In the genomic region with DNA sequence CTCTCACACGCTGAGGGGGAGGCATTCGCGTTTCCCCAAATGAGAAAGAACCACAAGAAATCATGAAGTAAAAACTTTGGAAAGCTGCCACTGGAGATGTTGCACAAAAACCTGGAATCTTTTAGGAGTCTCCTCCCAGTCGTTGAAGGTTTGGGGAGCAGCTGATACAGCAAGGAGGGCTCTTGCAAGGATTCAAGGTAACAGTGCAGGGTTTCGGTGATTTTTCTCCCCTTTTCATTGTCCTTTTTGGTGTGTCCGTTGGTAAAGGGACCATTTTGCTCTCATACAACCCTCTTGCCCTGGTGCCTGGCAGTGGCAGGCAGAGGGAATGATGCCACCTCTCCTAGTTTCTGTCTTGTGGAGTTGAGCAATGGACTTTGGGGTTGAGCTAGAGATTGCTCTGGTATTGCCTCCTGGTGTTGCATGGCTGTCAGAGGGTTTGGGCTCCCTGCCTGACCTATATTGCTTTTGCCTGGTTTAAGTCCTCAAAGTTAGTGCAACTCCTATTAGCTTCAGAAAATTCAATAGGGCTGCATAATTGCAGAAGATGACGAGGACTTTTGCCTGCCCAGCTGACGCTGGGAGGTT, we compare ENCODE assay signal across 18 cellular contexts. TPM values are rescaled to one million over a fixed set of nuclear protein-coding genes. Genes with fewer than 3 reads are reported as not detected.
A peak's percentile ranks its signal among the peaks of the same experiment; 100 is the strongest.
DNase-seq lines count a peak whose midpoint lies in the region; FAIRE-seq and TF ChIP-seq lines count a peak whose summit lies in the region.
"Had no signal": no experiment of that assay in that cellular context is flagged by ENCODE, and none has a peak within 500 bp of the region (broad histone marks: within the 10 kb centered on the region; RNA-seq: fewer than 3 reads in every experiment).

No MANE protein-coding gene starts in this region.

- POLR2A ChIA-PET in H1 (lab: Charles Lee; ENCODE audit: partially characterized antibody) = interaction anchor here (1.7 kb wide), 1 partner anchor 10 kb away, joined by 6 read pairs; no protein-coding TSS in a partner anchor
- POLR2A ChIA-PET in OCI-LY7 (lab: Charles Lee) = no interaction called here

- H3K56ac ChIP-seq in H1 (replicated peaks; ENCODE audit: insufficient read length, low read depth, low read length) = no peak overlapping the region

- no peak overlapping the region for H2BK15ac ChIP-seq in H1 (ENCODE audit: low read length)

- CTCF ChIA-PET in H1 (lab: Charles Lee; ENCODE audit: partially characterized antibody) (interaction anchor here (0.7 to 3.6 kb wide), 11 partner anchors 8 to 275 kb away, joined by 3 to 32 read pairs (median 3); a partner anchor contains a TSS), OCI-LY7 (lab: Charles Lee; ENCODE audit: unreplicated experiment) (no interaction called here)

- WGBS in H1 (ENCODE audit: extremely low coverage in 1 of 2, insufficient coverage in 1 of 2, insufficient read length in 1 of 2, insufficient replicate concordance in 2 of 2, low coverage in 1 of 2, low lambda C conversion rate in 2 of 2, missing lambda C conversion rate in 1 of 2), 2 experiments = 28% methylated on average over 5 of the region's 8 CpGs; no CpG with 5 or more reads in 1 of the 2 experiments

- DNase-seq in left ventricle myocardium inferior (no peak), cardiac septum (ENCODE audit: low spot score) (no peak), H1 (ENCODE audit: low read depth in 1 of 2, low spot score in 2 of 2) (no peak), neural progenitor cell (ENCODE audit: low spot score) (no peak), vagina (ENCODE audit: extremely low spot score in 2 of 2) (no peak), progenitor cell of endocrine pancreas (ENCODE audit: low spot score, unreplicated experiment) (no peak), OCI-LY7 (ENCODE audit: low spot score) (no peak), OCI-M1 (lab: John Stamatoyannopoulos, UW) (no peak)
- DNase-seq: activated CD4-positive, alpha-beta T cell treated with anti-CD3 and anti-CD28 coated beads, Interleukin-2, amount 50 U/mL, for 4 hours; activated gamma-delta T cell treated with Interleukin-2 at 50 U/mL for 16 hours; NCI-H2171 had no signal

- H3K9me3 ChIP-seq in left ventricle myocardium inferior (replicated peaks) (peaks cover 1% of the 10 kb centered on the region), H1 (ENCODE audit: insufficient read depth in 2 of 2, low read depth in 1 of 2, low read length in 1 of 2) (no peaks in the 10 kb centered on the region), neural progenitor cell (ENCODE audit: low read depth) (no peaks in the 10 kb centered on the region), vagina (no peaks in the 10 kb centered on the region), OCI-LY7 (ENCODE audit: low read length) (no peaks in the 10 kb centered on the region)

- TF ChIP-seq EP300 in H1 (IDR thresholded peaks at IDR 0.05; ENCODE audit: borderline replicate concordance in 1 of 2, low read depth in 2 of 2, low read length in 2 of 2) = no peak

- H3F3A ChIP-seq in neural progenitor cell (ENCODE audit: low read depth) = peaks cover 4% of the 10 kb centered on the region

- peaks cover 3% of the 10 kb centered on the region for H3K9me3 Mint-ChIP-seq in neural progenitor cell
- H3K9me3 Mint-ChIP-seq in progenitor cell of endocrine pancreas (ENCODE audit: low read depth) = no peaks in the 10 kb centered on the region

- H3K23me2 ChIP-seq in H1 (ENCODE audit: low read depth, low read length) = peaks cover 6% of the 10 kb centered on the region

- H3K4me3 Mint-ChIP-seq in neural progenitor cell (no peak overlapping the region), progenitor cell of endocrine pancreas (ENCODE audit: low read depth) (no peak overlapping the region)
- H3K4me3 Mint-ChIP-seq: nephron progenitor cell had no signal

- H3K9ac ChIP-seq in H1 (replicated peaks in 1 of 4; ENCODE audit: extremely low read depth in 1 of 4, low read depth in 3 of 4, low read length in 3 of 4) (no peak overlapping the region), neural progenitor cell (no peak overlapping the region)

- H3K4me1 ChIP-seq in left ventricle myocardium inferior = peaks cover 12% of the 10 kb centered on the region
- peaks cover 0 to 4% (median 2%) of the 10 kb centered on the region in 4 experiments; a peak in 5 of 7 replicates for H3K4me1 ChIP-seq in H1 (replicated peaks in 1 of 4; ENCODE audit: control insufficient read depth in 3 of 4, insufficient read depth in 4 of 4, low read length in 3 of 4)
- H3K4me1 ChIP-seq in neural progenitor cell = peaks cover 7% of the 10 kb centered on the region
- peaks cover 14% of the 10 kb centered on the region for H3K4me1 ChIP-seq in vagina
- no peaks in the 10 kb centered on the region for H3K4me1 ChIP-seq in OCI-LY7 (ENCODE audit: insufficient read depth, low read length, poor library complexity, severe bottlenecking)

- peak overlapping the region; percentile 68 for H3K4me3 ChIP-seq in left ventricle myocardium inferior
- peak overlapping the region; percentile 46 to 71 (median 54); a peak in 5 of 8 replicates for H3K4me3 ChIP-seq in H1 (ENCODE audit: extremely low read depth in 1 of 4, insufficient read depth in 2 of 4, low read depth in 3 of 4, low read length in 4 of 4)
- peak overlapping the region; percentile 65 for H3K4me3 ChIP-seq in neural progenitor cell
- peak overlapping the region; percentile 5 to 32 for H3K4me3 ChIP-seq in vagina
- H3K4me3 ChIP-seq in OCI-LY7 (ENCODE audit: low read depth, low read length, poor library complexity, severe bottlenecking) = no peak overlapping the region

- peaks cover 22% of the 10 kb centered on the region for H3K27me3 Mint-ChIP-seq in neural progenitor cell (ENCODE audit: insufficient read depth, low read depth)
- H3K27me3 Mint-ChIP-seq in progenitor cell of endocrine pancreas = peaks cover 6% of the 10 kb centered on the region

- intact Hi-C loops in left ventricle myocardium inferior (cut with micrococcal nuclease) (no loop called here), cardiac septum (cut with DNase I) (no loop called here), vagina (cut with DNase I) (loop anchor here (10.0 kb wide), 1 partner anchor 267 kb away; no protein-coding TSS in a partner anchor), OCI-LY7 (cut with micrococcal nuclease; ENCODE audit: unreplicated experiment) (no loop called here)

- H2AFZ ChIP-seq in H1 (ENCODE audit: low read length) = no peak overlapping the region
- peak overlapping the region; percentile 86 for H2AFZ ChIP-seq in neural progenitor cell (replicated peaks)
- no peak overlapping the region for H2AFZ ChIP-seq in OCI-LY7 (ENCODE audit: low read length)

- H2BK120ac ChIP-seq in H1 (replicated peaks; ENCODE audit: low read depth, low read length) = no peak overlapping the region

- H2AK5ac ChIP-seq in H1 (ENCODE audit: low read depth, low read length) = no peak overlapping the region

- TF ChIP-seq CTCF in left ventricle myocardium inferior (IDR thresholded peaks at IDR 0.05; ENCODE audit: borderline replicate concordance) (no peak), H1 (IDR thresholded peaks at IDR 0.05; ENCODE audit: control extremely low read depth in 1 of 3, insufficient read depth in 1 of 3, low read depth in 1 of 3, low read length in 3 of 3) (no peak), neural progenitor cell (IDR thresholded peaks at IDR 0.05) (no peak), vagina (IDR thresholded peaks at IDR 0.05) (no peak), progenitor cell of endocrine pancreas (IDR thresholded peaks at IDR 0.05; ENCODE audit: unreplicated experiment) (no peak), OCI-LY7 (conservative IDR thresholded peaks at IDR 0.05; ENCODE audit: low read length) (no peak)

- no peak overlapping the region for H3K14ac ChIP-seq in H1 (ENCODE audit: insufficient read length)

- no peaks in the 10 kb centered on the region for H3K36me3 Mint-ChIP-seq in neural progenitor cell
- H3K36me3 Mint-ChIP-seq in progenitor cell of endocrine pancreas (ENCODE audit: insufficient read depth) = no peaks in the 10 kb centered on the region

- H3K27ac Mint-ChIP-seq in neural progenitor cell (no peak overlapping the region), progenitor cell of endocrine pancreas (no peak overlapping the region)
- H3K27ac Mint-ChIP-seq: nephron progenitor cell had no signal

- no peak overlapping the region for H2BK12ac ChIP-seq in H1 (ENCODE audit: low read depth, low read length)

- H3K18ac ChIP-seq in H1 (ENCODE audit: extremely low read depth, low read length) = no peak overlapping the region

- H3K23ac ChIP-seq in H1 (ENCODE audit: insufficient read length) = no peak overlapping the region

- FAIRE-seq in H1 (lab: Jason Lieb, UNC) = no peak
- FAIRE-seq: G401.6 had no signal

- H3K27ac ChIP-seq in left ventricle myocardium inferior (replicated peaks) = no peak overlapping the region
- no peak overlapping the region for H3K27ac ChIP-seq in H1 (ENCODE audit: low read depth, low read length)
- H3K27ac ChIP-seq in neural progenitor cell = no peak overlapping the region
- no peak overlapping the region for H3K27ac ChIP-seq in vagina
- no peak overlapping the region for H3K27ac ChIP-seq in OCI-LY7 (ENCODE audit: low read depth, low read length, poor library complexity, severe bottlenecking)
- H3K27ac ChIP-seq: C4-2B had no signal

- BruUV-seq in OCI-LY7 (replicated peaks; lab: Mats Ljungman, UMichigan) = no TSS peak

- no peak overlapping the region for H2BK20ac ChIP-seq in H1 (ENCODE audit: low read length)

- no peak overlapping the region for H4K91ac ChIP-seq in H1 (replicated peaks; ENCODE audit: insufficient read length, low read length)

- no peaks in the 10 kb centered on the region for H3K36me3 ChIP-seq in left ventricle myocardium inferior
- no peaks in the 10 kb centered on the region for H3K36me3 ChIP-seq in H1 (ENCODE audit: control insufficient read depth in 2 of 4, insufficient read depth in 4 of 4, low read length in 3 of 4)
- no peaks in the 10 kb centered on the region for H3K36me3 ChIP-seq in neural progenitor cell
- no peaks in the 10 kb centered on the region for H3K36me3 ChIP-seq in vagina
- no peaks in the 10 kb centered on the region for H3K36me3 ChIP-seq in OCI-LY7 (ENCODE audit: insufficient read depth, low read length)

- peaks cover 95% of the 10 kb centered on the region for H3K27me3 ChIP-seq in left ventricle myocardium inferior (ENCODE audit: low read depth)
- peaks cover 22 to 54% (median 48%) of the 10 kb centered on the region in 4 experiments for H3K27me3 ChIP-seq in H1 (replicated peaks in 1 of 4; ENCODE audit: control insufficient read depth in 3 of 4, extremely low read depth in 1 of 4, insufficient read depth in 3 of 4, low read length in 3 of 4)
- H3K27me3 ChIP-seq in neural progenitor cell = peaks cover 100% of the 10 kb centered on the region
- H3K27me3 ChIP-seq in vagina = peaks cover 3% of the 10 kb centered on the region

- peak overlapping the region; percentile 75 to 77 for H3K4me2 ChIP-seq in H1 (ENCODE audit: insufficient read depth in 1 of 2, low read depth in 2 of 2, low read length in 2 of 2)
- H3K4me2 ChIP-seq in neural progenitor cell = peak overlapping the region; percentile 99
- H3K4me2 ChIP-seq in OCI-LY7 (ENCODE audit: low read length) = no peak overlapping the region

- no peak overlapping the region for H4K5ac ChIP-seq in H1 (ENCODE audit: insufficient read length, low read depth, low read length)

- H2BK5ac ChIP-seq in H1 (ENCODE audit: low read depth, low read length) = no peak overlapping the region

- no peak overlapping the region for H3K4ac ChIP-seq in H1 (replicated peaks; ENCODE audit: insufficient read length, low read depth, low read length)

- TF ChIP-seq POLR2A in H1 (IDR thresholded peaks at IDR 0.05; ENCODE audit: control extremely low read depth in 1 of 2, low read depth in 2 of 2, low read length in 2 of 2) (no peak), vagina (IDR thresholded peaks at IDR 0.05) (no peak)

- H3K79me1 ChIP-seq in H1 (ENCODE audit: low read depth, low read length) = no peaks in the 10 kb centered on the region

- H4K8ac ChIP-seq in H1 (ENCODE audit: extremely low read depth, insufficient read depth, low read length) = no peak overlapping the region

- no peaks in the 10 kb centered on the region for H3K9me2 ChIP-seq in OCI-LY7 (ENCODE audit: insufficient read depth, low read length)

- H3K79me2 ChIP-seq in H1 (ENCODE audit: control insufficient read depth in 1 of 2, insufficient read depth in 2 of 2, low read length in 2 of 2) (no peaks in the 10 kb centered on the region), neural progenitor cell (ENCODE audit: low read depth) (no peaks in the 10 kb centered on the region), OCI-LY7 (ENCODE audit: insufficient read depth, low read depth, low read length) (no peaks in the 10 kb centered on the region)

- H3K4me1 Mint-ChIP-seq in neural progenitor cell (peaks cover 7% of the 10 kb centered on the region), progenitor cell of endocrine pancreas (ENCODE audit: low read depth) (peaks cover 6% of the 10 kb centered on the region)

- peaks cover 0 to 5% of the 10 kb centered on the region in 2 experiments for H4K20me1 ChIP-seq in H1 (replicated peaks in 1 of 2; ENCODE audit: control insufficient read depth in 1 of 2, insufficient read depth in 2 of 2, low read length in 2 of 2)
- H4K20me1 ChIP-seq in neural progenitor cell (ENCODE audit: low read depth) = peaks cover 14% of the 10 kb centered on the region
- H4K20me1 ChIP-seq in OCI-LY7 (ENCODE audit: insufficient read depth, low read length) = no peaks in the 10 kb centered on the region

- TF ChIP-seq RAD21 in H1 (IDR thresholded peaks at IDR 0.05 in 1 of 2, conservative IDR thresholded peaks at IDR 0.05 in 1 of 2; ENCODE audit: low read depth in 2 of 2, low read length in 2 of 2) = no peak

RNA-seq across cellular contexts. Expression of a gene that starts 0.9 kb away (rescaled TPM):
- total RNA-seq in left ventricle myocardium inferior (0.66 TPM), cardiac septum (0.11 TPM), neural progenitor cell (ENCODE audit: low replicate concordance) (0.06 TPM in 1 of 2 replicates, not detected in the other), vagina (0.49 TPM), progenitor cell of endocrine pancreas (0.11 and 0.41 TPM in 2 replicates), OCI-LY7 (2022) (not detected in 2 replicates)
- total RNA-seq in H1 (2021; fragmentation: NEBNext Ultra II Directional; extraction: Animal tissue kit (Norgen Biotek cat#: 25700)) = 0.39 and 0.42 TPM in 2 replicates
- 0.22 and 0.42 TPM in 2 replicates for polyA plus RNA-seq in H1 (2011; rRNA removed)
- polyA plus RNA-seq in H1 (2011; cell fraction: cytosol; rRNA removed) = 0.32 TPM
- 0.68 TPM for polyA plus RNA-seq in H1 (2011; cell fraction: nucleus; rRNA removed)
- 0.30 to 0.42 TPM (median 0.34 TPM) in 4 replicates for polyA plus RNA-seq in H1 (2012, experiment 1 of 2)
- polyA plus RNA-seq in H1 (2012, experiment 2 of 2) = 0.08 TPM
- polyA plus RNA-seq in H1 (2013, experiment 1 of 2) = 0.41 TPM
- 0.40 TPM for polyA plus RNA-seq in H1 (2013, experiment 2 of 2)
- polyA minus RNA-seq in H1 (2011; rRNA and poly(A)+ RNA removed) = 0.76 and 1.1 TPM in 2 replicates
- polyA minus RNA-seq in H1 (2011; cell fraction: cytosol; rRNA and poly(A)+ RNA removed) = not detected
- 0.20 TPM for polyA minus RNA-seq in H1 (2011; cell fraction: nucleus; rRNA and poly(A)+ RNA removed)
- not detected in 2 replicates for total RNA-seq in OCI-LY7 (2014; rRNA removed; shearing (Covaris generic))
- total RNA-seq: esophagus mucosa; kidney epithelial cell; T-helper 2 cell treated with Interferon-gamma antibody and Interleukin-4, amounts not matched to agents 100 ng/mL and 5 ng/mL, for 36 hours had no signal

RNA-seq across cellular contexts. Expression of a gene that starts 7.1 kb away (rescaled TPM):
- 0.33 TPM for total RNA-seq in left ventricle myocardium inferior
- 0.59 TPM for total RNA-seq in cardiac septum
- total RNA-seq in H1 (2021; fragmentation: NEBNext Ultra II Directional; extraction: Animal tissue kit (Norgen Biotek cat#: 25700)) = 4.1 and 4.3 TPM in 2 replicates
- polyA plus RNA-seq in H1 (2011; rRNA removed) = 2.9 and 3.6 TPM in 2 replicates
- polyA plus RNA-seq in H1 (2011; cell fraction: cytosol; rRNA removed) = 2.6 TPM
- 7.2 TPM for polyA plus RNA-seq in H1 (2011; cell fraction: nucleus; rRNA removed)
- polyA plus RNA-seq in H1 (2012, experiment 1 of 2) = 2.3 to 3.5 TPM (median 2.9 TPM) in 4 replicates
- 1.3 TPM for polyA plus RNA-seq in H1 (2012, experiment 2 of 2)
- 3.6 TPM for polyA plus RNA-seq in H1 (2013, experiment 1 of 2)
- polyA plus RNA-seq in H1 (2013, experiment 2 of 2) = 2.8 TPM
- 8.7 and 10.2 TPM in 2 replicates for polyA minus RNA-seq in H1 (2011; rRNA and poly(A)+ RNA removed)
- polyA minus RNA-seq in H1 (2011; cell fraction: cytosol; rRNA and poly(A)+ RNA removed) = 3.3 TPM
- polyA minus RNA-seq in H1 (2011; cell fraction: nucleus; rRNA and poly(A)+ RNA removed) = 12.3 TPM
- 7.7 and 9.9 TPM in 2 replicates for total RNA-seq in neural progenitor cell (ENCODE audit: low replicate concordance)
- 4.2 TPM for total RNA-seq in vagina
- 0.51 and 0.72 TPM in 2 replicates for total RNA-seq in progenitor cell of endocrine pancreas
- not detected in 2 replicates for total RNA-seq in OCI-LY7 (2014; rRNA removed; shearing (Covaris generic))
- not detected in 2 replicates for total RNA-seq in OCI-LY7 (2022)
- total RNA-seq: esophagus mucosa; LHCN-M2; T-helper 2 cell treated with Interferon-gamma antibody and Interleukin-4, amounts not matched to agents 100 ng/mL and 5 ng/mL, for 36 hours had no signal
